Comparison of ENCODE assay signal across 20 cellular contexts in genomic region chr7:38306136-38306535, GRCh38.
A peak's percentile ranks its signal among the peaks of the same experiment; 100 is the strongest.
DNase-seq lines count a peak whose midpoint lies in the region; ATAC-seq, FAIRE-seq and TF ChIP-seq lines count a peak whose summit lies in the region.
"Had no signal": no experiment of that assay in that cellular context is flagged by ENCODE, and none has a peak within 500 bp of the region (broad histone marks: within the 10 kb centered on the region; RNA-seq: fewer than 3 reads in every experiment).

No MANE protein-coding gene starts in this region.

- no peaks in the 10 kb centered on the region for H3K36me3 Mint-ChIP-seq in astrocyte (ENCODE audit: low read depth, unreplicated experiment)
- H3K36me3 Mint-ChIP-seq: type B pancreatic cell had no signal

- H2AFZ ChIP-seq in astrocyte (ENCODE audit: low read depth, low read length): no peak overlapping the region

- FAIRE-seq in astrocyte (lab: Jason Lieb, UNC): no peak
- FAIRE-seq: frontal cortex, GM19239 had no signal

- no peaks in the 10 kb centered on the region for H3K9me3 ChIP-seq in astrocyte (ENCODE audit: insufficient read depth, low read depth, low read length)
- H3K9me3 ChIP-seq: BE2C, Peyer's patch, psoas muscle had no signal

- peak overlapping the region; percentile 58 for H3K4me2 ChIP-seq in astrocyte (ENCODE audit: low read length)

- DNase-seq in AG10803 (ENCODE audit: low read depth) (peak; percentile 20), H4 (ENCODE audit: low spot score) (peak; percentile 69), astrocyte (ENCODE audit: low read depth) (peak; percentile 34), myocyte (ENCODE audit: low read depth) (peak; percentile 22)
- no peak for DNase-seq in activated T-cell treated with anti-CD3 and anti-CD28 coated beads, Interleukin-2, amount 50 U/mL, for 48 hours
- DNase-seq: anterior cingulate cortex; BE2C; NCI-H146; NCI-H524 treated with DMSO at 0.1 percent for 48 hours; Peyer's patch; psoas muscle; stimulated activated CD4-positive, alpha-beta T cell treated with anti-CD3 and anti-CD28 coated beads, Interleukin-2, amount 100 ng/mL, for 48 hours had no signal

- H3K36me3 ChIP-seq in astrocyte (ENCODE audit: insufficient read depth, low read length): no peaks in the 10 kb centered on the region
- H3K36me3 ChIP-seq: BE2C, Peyer's patch had no signal

- peaks cover 5% of the 10 kb centered on the region for H3K4me1 ChIP-seq in astrocyte (ENCODE audit: insufficient read depth, low read length)
- H3K4me1 ChIP-seq: psoas muscle had no signal

- no peak for TF ChIP-seq CTCF in AG10803 (conservative IDR thresholded peaks at IDR 0.05; ENCODE audit: low read length)
- no peak for TF ChIP-seq CTCF in astrocyte (IDR thresholded peaks at IDR 0.05; ENCODE audit: insufficient read depth, low read depth, low read length)

- peaks cover 2% of the 10 kb centered on the region for H3K4me1 Mint-ChIP-seq in astrocyte (ENCODE audit: low read depth, unreplicated experiment)

- ATAC-seq in GM19397 (IDR thresholded peaks at IDR 0.05; ENCODE audit: unreplicated experiment): no peak
- ATAC-seq in GM18519 (IDR thresholded peaks at IDR 0.05; ENCODE audit: low FRiP score, unreplicated experiment): no peak
- ATAC-seq in HG02642 (IDR thresholded peaks at IDR 0.05; ENCODE audit: poor library complexity, unreplicated experiment): no peak
- ATAC-seq: activated CD4-positive, CD25-positive, alpha-beta regulatory T cell treated with anti-CD3 and anti-CD28 coated beads, Interleukin-2, amount 50 U/mL, for 24 hours; psoas muscle had no signal

- no peak overlapping the region for H3K4me3 Mint-ChIP-seq in astrocyte (ENCODE audit: unreplicated experiment)
- H3K4me3 Mint-ChIP-seq: type B pancreatic cell had no signal

- H3K4me3 ChIP-seq in AG10803 (ENCODE audit: low read length) (no peak overlapping the region), astrocyte (ENCODE audit: insufficient read depth, low read depth, low read length) (no peak overlapping the region)
- H3K4me3 ChIP-seq: Peyer's patch, psoas muscle had no signal

- peaks cover 11% of the 10 kb centered on the region for H3K27me3 ChIP-seq in astrocyte (ENCODE audit: insufficient read depth, low read length)
- H3K27me3 ChIP-seq: Peyer's patch had no signal

- H3K79me2 ChIP-seq in astrocyte (ENCODE audit: insufficient read depth, low read length): no peaks in the 10 kb centered on the region

- no peaks in the 10 kb centered on the region for H4K20me1 ChIP-seq in astrocyte (ENCODE audit: insufficient read depth, low read length)

- H3K27ac Mint-ChIP-seq in astrocyte (ENCODE audit: unreplicated experiment): no peak overlapping the region
- H3K27ac Mint-ChIP-seq: type B pancreatic cell had no signal

- H3K27me3 Mint-ChIP-seq in astrocyte (ENCODE audit: low read depth, unreplicated experiment): peaks cover 2% of the 10 kb centered on the region

- peaks cover 5% of the 10 kb centered on the region for H3K9me3 Mint-ChIP-seq in astrocyte (ENCODE audit: unreplicated experiment)
- H3K9me3 Mint-ChIP-seq: activated T-helper 1 cell treated with anti-CD3 and anti-CD28 coated beads, Interleukin-12 subunit alpha, Interleukin-12 subunit beta, Interleukin-2, Interleukin-4 antibody, amounts not matched to agents 30 ng/mL and 10 ng/mL and 1 ng/mL, durations not matched to agents 14 hours and 24 hours and 36 hours; type B pancreatic cell had no signal

- H3K27ac ChIP-seq in astrocyte (ENCODE audit: low read depth, low read length): no peak overlapping the region
- H3K27ac ChIP-seq: psoas muscle had no signal

- H3K9ac ChIP-seq in astrocyte (ENCODE audit: low read length): no peak overlapping the region

Comparison
In these comparisons a context has a peak if more than half of its experiments do, and no peak if none do; other contexts are left out.
1. DNase-seq: peak in AG10803 (single experiment), H4 (single experiment), astrocyte (single experiment) and myocyte (single experiment); none in activated T-cell treated with anti-CD3 and anti-CD28 coated beads, Interleukin-2, amount 50 U/mL, for 48 hours (0 of 2).